26 cellular contexts compared by ENCODE assay signal in genomic region chr17:81206166-81206565, GRCh38. TPM values are rescaled to one million over a fixed set of nuclear protein-coding genes. Genes with fewer than 3 reads are reported as not detected.
DNase-seq lines count a peak whose midpoint lies in the region; ATAC-seq and TF ChIP-seq lines count a peak whose summit lies in the region.
"Had no signal": no experiment of that assay in that cellular context is flagged by ENCODE, and none has a peak within 500 bp of the region (broad histone marks: within the 10 kb centered on the region; RNA-seq: fewer than 3 reads in every experiment).

No MANE protein-coding gene starts in this region.

- DNase-seq in NCI-H2171 treated with DMSO at 0.1 percent for 48 hours (lab: John Stamatoyannopoulos, UW) (peak; percentile 11), NCI-H2171 (lab: John Stamatoyannopoulos, UW) (no peak), chondrocyte (ENCODE audit: low spot score) (no peak), aorta (no peak), hepatocyte (ENCODE audit: low spot score) (no peak), mammary epithelial cell (no peak), dorsolateral prefrontal cortex (no peak)
- DNase-seq: ACHN; AML-193; BE2C; Caco-2; CD4-positive, CD25-positive, alpha-beta regulatory T cell; CD8-positive, alpha-beta T cell; DMS 273 treated with DMSO at 0.1 percent for 48 hours; DMS79; EL; GDM1; H9; HFFc6 had no signal

- TF ChIP-seq CTCF in HEK293 (tag by site-specific recombination; IDR thresholded peaks at IDR 0.05): no peak
- no peak for TF ChIP-seq CTCF in chondrocyte (IDR thresholded peaks at IDR 0.05)
- no peak for TF ChIP-seq CTCF in hepatocyte (IDR thresholded peaks at IDR 0.05; ENCODE audit: poor library complexity)
- TF ChIP-seq CTCF in mammary epithelial cell (conservative IDR thresholded peaks at IDR 0.05 in 1 of 2, IDR thresholded peaks at IDR 0.05 in 1 of 2; ENCODE audit: extremely low read depth in 1 of 2, insufficient read depth in 1 of 2, low read depth in 1 of 2, low read length in 2 of 2): no peak
- no peak for TF ChIP-seq CTCF in dorsolateral prefrontal cortex (IDR thresholded peaks at IDR 0.05 in 54 of 56, conservative IDR thresholded peaks at IDR 0.05 in 2 of 56; ENCODE audit: low read depth in 1 of 56, partially characterized antibody in 56 of 56)

- H3K36me3 Mint-ChIP-seq in chondrocyte (ENCODE audit: low read depth): no peaks in the 10 kb centered on the region
- H3K36me3 Mint-ChIP-seq: CD4-positive, CD25-positive, alpha-beta regulatory T cell had no signal

- no TSS peak for BruUV-seq in mammary epithelial cell (replicated peaks; lab: Mats Ljungman, UMichigan)

- H4K20me1 ChIP-seq in hepatocyte (ENCODE audit: insufficient read depth, poor library complexity, severe bottlenecking) (no peaks in the 10 kb centered on the region), mammary epithelial cell (ENCODE audit: insufficient read depth, low read length) (no peaks in the 10 kb centered on the region)

- H2AFZ ChIP-seq in hepatocyte: no peak overlapping the region
- H2AFZ ChIP-seq in mammary epithelial cell (ENCODE audit: low read depth, low read length): no peak overlapping the region
- H2AFZ ChIP-seq: GM23338 had no signal

- H3K79me2 ChIP-seq in hepatocyte (no peaks in the 10 kb centered on the region), mammary epithelial cell (ENCODE audit: insufficient read depth, low read length) (no peaks in the 10 kb centered on the region)

- POLR2A ChIA-PET in HEK293 (lab: Yijun Ruan, JAX): interaction anchor here (0.5 to 1.0 kb wide), 2 partner anchors 17 to 201 kb away, joined by 3 to 5 read pairs; partner anchors contain the start of gene CEP131

- no peaks in the 10 kb centered on the region for H3K4me1 ChIP-seq in HEK293 (ENCODE audit: control insufficient read depth, insufficient read depth, low read length)
- H3K4me1 ChIP-seq in aorta (ENCODE audit: control insufficient read depth in 1 of 2, insufficient read depth in 2 of 2, low read length in 2 of 2): no peaks in the 10 kb centered on the region
- H3K4me1 ChIP-seq in hepatocyte (ENCODE audit: insufficient read depth): no peaks in the 10 kb centered on the region
- H3K4me1 ChIP-seq in mammary epithelial cell (ENCODE audit: insufficient read depth, low read length): peaks cover 6% of the 10 kb centered on the region
- H3K4me1 ChIP-seq: Caco-2 had no signal

- intact Hi-C loops in aorta (cut with DNase I): no loop called here
- intact Hi-C loops in mammary epithelial cell (cut with micrococcal nuclease): no loop called here
- intact Hi-C loops in dorsolateral prefrontal cortex (cut with DNase I): no loop called here

- H3K4me3 Mint-ChIP-seq in chondrocyte (ENCODE audit: unreplicated experiment): no peak overlapping the region
- H3K4me3 Mint-ChIP-seq: CD4-positive, CD25-positive, alpha-beta regulatory T cell; CD8-positive, alpha-beta T cell; GM23338; H9; HFFc6 had no signal

- H3K9me3 ChIP-seq in HEK293 (ENCODE audit: control insufficient read depth, insufficient read depth, low read depth, low read length) (no peaks in the 10 kb centered on the region), aorta (ENCODE audit: control insufficient read depth, low read length) (no peaks in the 10 kb centered on the region), hepatocyte (ENCODE audit: low read depth) (no peaks in the 10 kb centered on the region), mammary epithelial cell (replicated peaks; ENCODE audit: insufficient read depth, low read length) (no peaks in the 10 kb centered on the region)
- H3K9me3 ChIP-seq: BE2C, Caco-2 had no signal

- H3K4me2 ChIP-seq in hepatocyte: no peak overlapping the region
- no peak overlapping the region for H3K4me2 ChIP-seq in mammary epithelial cell (ENCODE audit: insufficient read depth, low read depth, low read length)
- H3K4me2 ChIP-seq: GM23338 had no signal

- ATAC-seq in aorta (ENCODE audit: low FRiP score): peak; percentile 69
- ATAC-seq: CD8-positive, alpha-beta T cell; GM12878; GM23338; HCT116 had no signal

- H3K27me3 Mint-ChIP-seq in chondrocyte (ENCODE audit: low read depth): no peaks in the 10 kb centered on the region
- H3K27me3 Mint-ChIP-seq: CD4-positive, CD25-positive, alpha-beta regulatory T cell had no signal

- no peak overlapping the region for H3K4me3 ChIP-seq in HEK293 (ENCODE audit: low read depth, low read length)
- H3K4me3 ChIP-seq in aorta (ENCODE audit: low read length in 2 of 2): no peak overlapping the region
- H3K4me3 ChIP-seq in hepatocyte: no peak overlapping the region
- H3K4me3 ChIP-seq in mammary epithelial cell (replicated peaks in 1 of 3; ENCODE audit: insufficient read depth in 1 of 3, low read depth in 2 of 3, low read length in 3 of 3): no peak overlapping the region
- no peak overlapping the region for H3K4me3 ChIP-seq in dorsolateral prefrontal cortex
- H3K4me3 ChIP-seq: GM12878, GM23338 had no signal

- dilution Hi-C loops in mammary epithelial cell (cut with HindIII; ENCODE audit: low sequenced_read_pairs): loop anchor here (5.0 kb wide), 3 partner anchors 34 to 94 kb away; no protein-coding TSS in a partner anchor

- H3K4me1 Mint-ChIP-seq in chondrocyte (ENCODE audit: low read depth): peaks cover 16% of the 10 kb centered on the region
- H3K4me1 Mint-ChIP-seq: CD4-positive, CD25-positive, alpha-beta regulatory T cell; GM23338 had no signal

- no peaks in the 10 kb centered on the region for H3K27me3 ChIP-seq in aorta (ENCODE audit: control insufficient read depth in 1 of 2, insufficient read depth in 2 of 2, low read length in 1 of 2)
- no peaks in the 10 kb centered on the region for H3K27me3 ChIP-seq in hepatocyte
- no peaks in the 10 kb centered on the region for H3K27me3 ChIP-seq in mammary epithelial cell (ENCODE audit: insufficient read depth, low read length)
- H3K27me3 ChIP-seq in dorsolateral prefrontal cortex: no peaks in the 10 kb centered on the region
- H3K27me3 ChIP-seq: BE2C had no signal

- in situ Hi-C loops in mammary epithelial cell (cut with MboI; ENCODE audit: low sequenced_read_pairs in 2 of 2): no loop called here

- H3K36me3 ChIP-seq in HEK293 (ENCODE audit: control insufficient read depth in 2 of 2, insufficient read depth in 1 of 2, low read length in 2 of 2): peaks cover 17 to 52% of the 10 kb centered on the region in 2 experiments; a peak in 2 of 3 replicates
- H3K36me3 ChIP-seq in aorta (ENCODE audit: control insufficient read depth in 1 of 2, insufficient read depth in 2 of 2, low read length in 1 of 2): no peaks in the 10 kb centered on the region
- no peaks in the 10 kb centered on the region for H3K36me3 ChIP-seq in hepatocyte (replicated peaks; ENCODE audit: insufficient read depth, low read depth)
- H3K36me3 ChIP-seq in mammary epithelial cell (ENCODE audit: insufficient read depth, low read length): no peaks in the 10 kb centered on the region

- 11 to 13% methylated on average over 4 of the region's 4 CpGs for whole genome bisulfite sequencing in aorta, 2 donors
- WGBS in hepatocyte (ENCODE audit: low lambda C conversion rate, missing lambda C conversion rate): 93% methylated on average over 4 of the region's 4 CpGs
- WGBS in mammary epithelial cell (ENCODE audit: low coverage, missing lambda C conversion rate): 54% methylated on average over 3 of the region's 4 CpGs

- peak overlapping the region; percentile 22 for H3K27ac Mint-ChIP-seq in chondrocyte (ENCODE audit: unreplicated experiment)
- H3K27ac Mint-ChIP-seq: CD8-positive, alpha-beta T cell; GM23338; H9; HFFc6 had no signal

- H3K9ac ChIP-seq in mammary epithelial cell (ENCODE audit: insufficient read depth, low read length): no peak overlapping the region

- H3K9me3 Mint-ChIP-seq in chondrocyte (ENCODE audit: low read depth): no peaks in the 10 kb centered on the region
- H3K9me3 Mint-ChIP-seq: CD4-positive, CD25-positive, alpha-beta regulatory T cell; CD8-positive, alpha-beta T cell; GM23338; H9; HFFc6 had no signal

- H3K9me2 ChIP-seq in hepatocyte (replicated peaks; ENCODE audit: insufficient read depth): no peaks in the 10 kb centered on the region

- H3K27ac ChIP-seq in HEK293 (ENCODE audit: extremely low read depth, low read depth, low read length) (no peak overlapping the region), aorta (ENCODE audit: low read depth in 1 of 2, low read length in 2 of 2) (no peak overlapping the region), hepatocyte (no peak overlapping the region), mammary epithelial cell (ENCODE audit: insufficient read depth, low read depth, low read length) (no peak overlapping the region), dorsolateral prefrontal cortex (no peak overlapping the region)
- H3K27ac ChIP-seq: 22Rv1, C4-2B had no signal

- CTCF ChIA-PET in HEK293 (lab: Yijun Ruan, JAX): interaction anchor here (0.6 kb wide), 1 partner anchor 35 kb away, joined by 3 read pairs; no protein-coding TSS in a partner anchor
- CTCF ChIA-PET in mammary epithelial cell (lab: Charles Lee; ENCODE audit: low non-redundant PET): no interaction called here

RNA-seq across cellular contexts. Expression of gene CEP131, which starts 16.6 kb away (rescaled TPM):
- total RNA-seq in chondrocyte (8.2 to 9.6 TPM (median 8.5 TPM) in 3 replicates), aorta (10 to 100 TPM in 1 of 2 donors, 1 to 10 TPM in 1; 6.7 to 11.3 TPM), hepatocyte (7.3 and 8.8 TPM in 2 replicates), mammary epithelial cell (10 to 100 TPM in 1 of 2 donors, 1 to 10 TPM in 1; 8.7 to 13.1 TPM), dorsolateral prefrontal cortex (10 to 100 TPM in 52 of 120 experiments, 1 to 10 TPM in 68; 6.0 to 20.7 (median 9.3) TPM)
- polyA plus RNA-seq in aorta (10 to 100 TPM in 1 of 2 donors, 1 to 10 TPM in 1; 5.0 to 86.6 TPM), hepatocyte (10.1 and 14.7 TPM in 2 replicates), mammary epithelial cell (6.1 TPM)
- polyA minus RNA-seq in mammary epithelial cell: 1.5 TPM

RNA-seq across cellular contexts. Expression of gene TEPSIN, which starts 32.7 kb away (rescaled TPM):
- 27.1 to 29.0 TPM (median 27.6 TPM) in 3 replicates for total RNA-seq in chondrocyte
- 10 to 100 TPM; 25.6 to 44.4 TPM for total RNA-seq in aorta
- 10 to 100 TPM in 1 of 2 donors, 1 to 10 TPM in 1; 5.6 to 79.0 TPM for polyA plus RNA-seq in aorta
- 13.7 and 34.1 TPM in 2 replicates for total RNA-seq in hepatocyte
- polyA plus RNA-seq in hepatocyte: 44.3 and 59.2 TPM in 2 replicates
- 10 to 100 TPM; 15.7 to 25.7 TPM for total RNA-seq in mammary epithelial cell
- polyA plus RNA-seq in mammary epithelial cell: 10.3 TPM
- 3.9 TPM for polyA minus RNA-seq in mammary epithelial cell
- 10 to 100 TPM; 12.8 to 46.5 (median 27.3) TPM for total RNA-seq in dorsolateral prefrontal cortex

RNA-seq across cellular contexts. Expression of gene NDUFAF8, which starts 33.0 kb away (rescaled TPM):
- total RNA-seq in chondrocyte (36.1 to 58.9 TPM (median 39.7 TPM) in 3 replicates), aorta (10 to 100 TPM; 20.2 to 27.4 TPM), hepatocyte (22.0 and 25.8 TPM in 2 replicates), mammary epithelial cell (10 to 100 TPM; 14.7 to 98.1 TPM), dorsolateral prefrontal cortex (10 to 100 TPM; 23.8 to 70.9 (median 46.9) TPM)
- polyA plus RNA-seq in aorta (10 to 100 TPM; 26.5 to 46.5 TPM), hepatocyte (99.8 and 106 TPM in 2 replicates), mammary epithelial cell (112 TPM)
- polyA minus RNA-seq in mammary epithelial cell: 69.0 TPM

RNA-seq across cellular contexts. Expression of gene AATK, which starts 40.1 kb away (rescaled TPM):
- total RNA-seq in chondrocyte (0.48 to 0.67 TPM (median 0.51 TPM) in 3 replicates), aorta (10 to 100 TPM; 14.2 to 15.1 TPM), hepatocyte (5.7 and 6.7 TPM in 2 replicates), mammary epithelial cell (1 to 10 TPM in 1 of 2 donors, under 1 TPM in 1; 0.73 to 2.0 TPM), dorsolateral prefrontal cortex (100 to 1,000 TPM; 143 to 915 (median 275) TPM)
- polyA plus RNA-seq in aorta (1 to 10 TPM; 2.9 to 4.0 TPM), hepatocyte (5.4 and 6.3 TPM in 2 replicates), mammary epithelial cell (0.29 TPM)
- not detected for polyA minus RNA-seq in mammary epithelial cell
- total RNA-seq: CD4-positive, CD25-positive, alpha-beta regulatory T cell; GM12878 had no signal

RNA-seq across cellular contexts. Expression of gene PVALEF, which starts 40.9 kb away (rescaled TPM):
- total RNA-seq in chondrocyte (not detected in 3 replicates), aorta (not detected), hepatocyte (not detected in 2 replicates), mammary epithelial cell (not detected), dorsolateral prefrontal cortex (1 to 10 TPM in 23 of 120 experiments, under 1 TPM in 78, not detected in 19; 0.35 to 2.6 (median 0.77) TPM)
- polyA plus RNA-seq in aorta (not detected), hepatocyte (0.15 TPM in 1 of 2 replicates, not detected in the other), mammary epithelial cell (not detected)
- polyA minus RNA-seq in mammary epithelial cell: not detected
- total RNA-seq: Caco-2; CD4-positive, CD25-positive, alpha-beta regulatory T cell; CD8-positive, alpha-beta T cell; GM12878; GM23338; H4; H9; HFFc6 had no signal
- polyA plus RNA-seq: CD4-positive, CD25-positive, alpha-beta regulatory T cell; GM12878; GM23338 had no signal
